Comparison of ENCODE assay signal across 2 cellular contexts in the genomic region with DNA sequence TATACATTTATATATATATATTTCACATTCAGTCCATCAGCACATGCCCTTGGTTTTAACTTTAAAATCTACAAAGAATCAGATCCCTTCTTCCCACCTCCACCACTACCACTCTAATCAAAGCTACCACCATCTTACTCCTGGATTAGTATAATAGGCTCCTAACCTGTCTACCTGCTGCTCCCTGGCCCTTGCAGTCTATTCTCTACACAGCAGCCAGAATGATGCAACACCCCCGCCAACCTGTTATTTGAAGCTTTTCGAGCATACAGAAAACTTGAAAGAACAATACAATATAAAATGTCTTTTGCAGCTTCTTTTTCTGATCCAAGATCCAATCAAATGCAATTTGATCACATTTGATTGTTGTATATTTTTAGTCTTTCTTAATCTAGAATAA.
TF ChIP-seq lines count a peak whose summit lies in the region.

No MANE protein-coding gene starts in this region.

TF ChIP-seq in Ishikawa, 13 proteins besides CTCF, POLR2A, EP300 and RAD21:
- TF ChIP-seq, protein P1, sequence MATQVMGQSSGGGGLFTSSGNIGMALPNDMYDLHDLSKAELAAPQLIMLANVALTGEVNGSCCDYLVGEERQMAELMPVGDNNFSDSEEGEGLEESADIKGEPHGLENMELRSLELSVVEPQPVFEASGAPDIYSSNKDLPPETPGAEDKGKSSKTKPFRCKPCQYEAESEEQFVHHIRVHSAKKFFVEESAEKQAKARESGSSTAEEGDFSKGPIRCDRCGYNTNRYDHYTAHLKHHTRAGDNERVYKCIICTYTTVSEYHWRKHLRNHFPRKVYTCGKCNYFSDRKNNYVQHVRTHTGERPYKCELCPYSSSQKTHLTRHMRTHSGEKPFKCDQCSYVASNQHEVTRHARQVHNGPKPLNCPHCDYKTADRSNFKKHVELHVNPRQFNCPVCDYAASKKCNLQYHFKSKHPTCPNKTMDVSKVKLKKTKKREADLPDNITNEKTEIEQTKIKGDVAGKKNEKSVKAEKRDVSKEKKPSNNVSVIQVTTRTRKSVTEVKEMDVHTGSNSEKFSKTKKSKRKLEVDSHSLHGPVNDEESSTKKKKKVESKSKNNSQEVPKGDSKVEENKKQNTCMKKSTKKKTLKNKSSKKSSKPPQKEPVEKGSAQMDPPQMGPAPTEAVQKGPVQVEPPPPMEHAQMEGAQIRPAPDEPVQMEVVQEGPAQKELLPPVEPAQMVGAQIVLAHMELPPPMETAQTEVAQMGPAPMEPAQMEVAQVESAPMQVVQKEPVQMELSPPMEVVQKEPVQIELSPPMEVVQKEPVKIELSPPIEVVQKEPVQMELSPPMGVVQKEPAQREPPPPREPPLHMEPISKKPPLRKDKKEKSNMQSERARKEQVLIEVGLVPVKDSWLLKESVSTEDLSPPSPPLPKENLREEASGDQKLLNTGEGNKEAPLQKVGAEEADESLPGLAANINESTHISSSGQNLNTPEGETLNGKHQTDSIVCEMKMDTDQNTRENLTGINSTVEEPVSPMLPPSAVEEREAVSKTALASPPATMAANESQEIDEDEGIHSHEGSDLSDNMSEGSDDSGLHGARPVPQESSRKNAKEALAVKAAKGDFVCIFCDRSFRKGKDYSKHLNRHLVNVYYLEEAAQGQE (IDR thresholded peaks at IDR 0.05; ENCODE audit: low read depth) = no peak
- no peak for TF ChIP-seq TAF1 (IDR thresholded peaks at IDR 0.05; ENCODE audit: low read depth)
- peak; percentile 92 for TF ChIP-seq CEBPB (IDR thresholded peaks at IDR 0.05)
- TF ChIP-seq TEAD4 (IDR thresholded peaks at IDR 0.05) = no peak
- TF ChIP-seq, protein P2, sequence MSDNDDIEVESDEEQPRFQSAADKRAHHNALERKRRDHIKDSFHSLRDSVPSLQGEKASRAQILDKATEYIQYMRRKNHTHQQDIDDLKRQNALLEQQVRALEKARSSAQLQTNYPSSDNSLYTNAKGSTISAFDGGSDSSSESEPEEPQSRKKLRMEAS (IDR thresholded peaks at IDR 0.05) = peak; percentile 21; the same call in 1 of the 2 replicates
- no peak for TF ChIP-seq NFIC (IDR thresholded peaks at IDR 0.05)
TF ChIP-seq in Ishikawa: peak in this region for 2.

TF ChIP-seq in K562, 482 proteins besides CTCF, POLR2A, EP300 and RAD21 (continued from another document):
- peak; percentile 67 for TF ChIP-seq ATF3 (IDR thresholded peaks at IDR 0.05)
- no peak for TF ChIP-seq ATF3 (CRISPR knock-in tag; conservative IDR thresholded peaks at IDR 0.05)
- TF ChIP-seq CEBPG (CRISPR knock-in tag; IDR thresholded peaks at IDR 0.05) = no peak
- TF ChIP-seq CEBPG (tag; conservative IDR thresholded peaks at IDR 0.05 in 1 of 2, IDR thresholded peaks at IDR 0.05 in 1 of 2) = peak; percentile 43; a peak in 3 of 4 replicates
- TF ChIP-seq ZFP36 (IDR thresholded peaks at IDR 0.05; ENCODE audit: low read depth, low read length, partially characterized antibody) = no peak
- TF ChIP-seq NCOA4 (IDR thresholded peaks at IDR 0.05; ENCODE audit: partially characterized antibody) = no peak
